Comparison of ENCODE assay signal across 26 cellular contexts in the genomic region with DNA sequence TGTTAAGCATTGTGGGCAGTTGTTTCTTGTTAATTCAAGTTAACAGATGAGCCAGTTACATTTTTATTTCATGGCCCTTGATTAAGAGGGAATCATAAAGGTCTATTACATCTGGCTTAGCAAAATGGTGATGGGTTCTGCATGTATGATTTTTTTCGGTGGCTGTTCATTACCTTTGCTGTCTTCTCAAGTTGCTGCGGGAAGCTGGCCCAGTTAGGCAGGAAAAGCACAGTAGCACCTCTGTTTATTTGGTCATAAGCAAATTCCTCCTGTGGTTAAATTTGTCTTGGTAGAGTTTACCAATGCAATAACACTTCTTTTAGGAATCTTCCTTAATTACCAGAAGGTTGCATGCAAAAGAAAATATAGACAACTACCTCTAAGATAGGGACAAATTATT.
"Had no signal": no experiment of that assay in that cellular context is flagged by ENCODE, and none has a peak within 500 bp of the region (broad histone marks: within the 10 kb centered on the region; RNA-seq: fewer than 3 reads in every experiment).

No MANE protein-coding gene starts in this region.

- H3K4me2 ChIP-seq: neural progenitor cell had no signal

- H3K4me1 ChIP-seq: body of pancreas, colonic mucosa, lower lobe of right lung, neural progenitor cell, spleen had no signal

- H3K36me3 ChIP-seq: cardiac muscle cell, colonic mucosa, neural progenitor cell, right atrium auricular region had no signal

- H3K9ac ChIP-seq: neural progenitor cell had no signal

- H3K27ac ChIP-seq: body of pancreas, cardiac muscle cell, colonic mucosa, lower lobe of right lung, neural progenitor cell, spleen had no signal

- ATAC-seq: activated CD4-positive, alpha-beta T cell treated with anti-CD3 and anti-CD28 coated beads for 36 hours; activated CD8-positive, alpha-beta memory T cell treated with anti-CD3 and anti-CD28 coated beads, Interleukin-2, amount 10 ng/mL, durations not matched to agents 7 days and 5 days; activated CD8-positive, alpha-beta T cell treated with anti-CD3 and anti-CD28 coated beads, Interleukin-2, amount 10 ng/mL, durations not matched to agents 7 days and 5 days; activated naive CD8-positive, alpha-beta T cell treated with anti-CD3 and anti-CD28 coated beads, Interleukin-2, amount 50 U/mL, for 24 hours; body of pancreas; lower lobe of right lung; natural killer cell had no signal

- FAIRE-seq: kidney, urothelium cell line had no signal

- H3K27me3 ChIP-seq: body of pancreas, cardiac muscle cell, colonic mucosa, dorsolateral prefrontal cortex, neural progenitor cell, right atrium auricular region, spleen had no signal

- DNase-seq: activated B cell treated with CpG ODN at 0.5 μM for 24 hours; activated CD4-positive, alpha-beta T cell treated with anti-CD3 and anti-CD28 coated beads for 36 hours; activated CD8-positive, alpha-beta memory T cell treated with anti-CD3 and anti-CD28 coated beads, Interleukin-2, amount 10 ng/mL, durations not matched to agents 7 days and 5 days; activated CD8-positive, alpha-beta T cell treated with anti-CD3 and anti-CD28 coated beads, Interleukin-2, amount 10 ng/mL, durations not matched to agents 7 days and 5 days; activated naive CD8-positive, alpha-beta T cell treated with anti-CD3 and anti-CD28 coated beads, Interleukin-2, amount 50 U/mL, for 24 hours; activated T-cell treated with anti-CD3 and anti-CD28 coated beads, Interleukin-2, amount 50 U/mL, for 48 hours; amygdala; body of pancreas; cerebellar nuclear complex; colonic mucosa; dorsolateral prefrontal cortex; effector memory CD4-positive, alpha-beta T cell; head of caudate nucleus; hypothalamus; immature natural killer cell; kidney; lower lobe of right lung; mesendoderm; natural killer cell; occipital lobe; spleen; stimulated activated naive CD4-positive, alpha-beta T cell treated with Interleukin-2 at 50 U/mL for 16 hours had no signal

- H3K4me3 ChIP-seq: body of pancreas, cardiac muscle cell, colonic mucosa, dorsolateral prefrontal cortex, lower lobe of right lung, neural progenitor cell, right atrium auricular region, spleen had no signal

- H3K9me3 ChIP-seq: body of pancreas, colonic mucosa, lower lobe of right lung, right atrium auricular region, spleen had no signal

- H2AFZ ChIP-seq: neural progenitor cell had no signal
